ENCODE assay signal across 8 cellular contexts in genomic region chr10:94546058-94546595, GRCh38. TPM values are rescaled to one million over a fixed set of nuclear protein-coding genes. Genes with fewer than 3 reads are reported as not detected.
DNase-seq lines count a peak whose midpoint lies in the region; ATAC-seq, FAIRE-seq and TF ChIP-seq lines count a peak whose summit lies in the region.

No MANE protein-coding gene starts in this region.

- H3K4me3 ChIP-seq in AG09309 (ENCODE audit: control insufficient read depth, low read depth, low read length) (peak overlapping the region; percentile 91), ectodermal cell (ENCODE audit: insufficient read depth, low read depth, low read length) (peak overlapping the region; percentile 89), aorta (ENCODE audit: low read length in 2 of 2) (peak overlapping the region; percentile 61 to 84)

- H3K27ac ChIP-seq in ectodermal cell (ENCODE audit: insufficient read depth, low read depth, low read length, poor library complexity, severe bottlenecking) (peak overlapping the region; percentile 47), aorta (ENCODE audit: low read depth in 1 of 2, low read length in 2 of 2) (no peak overlapping the region)

- ATAC-seq in HG03139 (IDR thresholded peaks at IDR 0.05; ENCODE audit: unreplicated experiment) (peak; percentile 11), aorta (ENCODE audit: low FRiP score) (peak; percentile 12)

- DNase-seq in AG09309 (ENCODE audit: low read depth), result no peak
- no peak for DNase-seq in GM18507 (ENCODE audit: extremely low spot score, insufficient read length, low read depth)
- DNase-seq in RPMI8226, result peak; percentile 30
- DNase-seq in medulla oblongata (ENCODE audit: extremely low spot score), result peak; percentile 11
- no peak for DNase-seq in aorta
- no peak for DNase-seq in stimulated activated CD8-positive, alpha-beta memory T cell treated with anti-CD3 and anti-CD28 coated beads, Interleukin-4, amount 100 ng/mL, for 48 hours

- H3K36me3 ChIP-seq in ectodermal cell (ENCODE audit: control insufficient read depth, insufficient read depth, low read length), result no peaks in the 10 kb centered on the region
- no peaks in the 10 kb centered on the region for H3K36me3 ChIP-seq in aorta (ENCODE audit: control insufficient read depth in 1 of 2, insufficient read depth in 2 of 2, low read length in 1 of 2)

- no peak for TF ChIP-seq CTCF in AG09309 (IDR thresholded peaks at IDR 0.05; ENCODE audit: control insufficient read depth, insufficient read depth, low read depth, low read length, missing control alignments)

- H3K9me3 ChIP-seq in ectodermal cell (ENCODE audit: control insufficient read depth, low read length) (no peaks in the 10 kb centered on the region), aorta (ENCODE audit: control insufficient read depth, low read length) (no peaks in the 10 kb centered on the region)

- no peaks in the 10 kb centered on the region for H3K27me3 ChIP-seq in ectodermal cell (ENCODE audit: control insufficient read depth, insufficient read depth, low read length, poor library complexity, severe bottlenecking)
- no peaks in the 10 kb centered on the region for H3K27me3 ChIP-seq in aorta (ENCODE audit: control insufficient read depth in 1 of 2, insufficient read depth in 2 of 2, low read length in 1 of 2)

- intact Hi-C loops in aorta (cut with DNase I), result no loop called here

- WGBS in ectodermal cell, 2 experiments, result 0% methylated on average over 21 of the region's 21 CpGs
- WGBS in aorta, 2 donors, result 0 to 1% methylated on average over 21 of the region's 21 CpGs

- peak; percentile 63 for FAIRE-seq in GM18507 (lab: Jason Lieb, UNC)

- H3K4me1 ChIP-seq in ectodermal cell (ENCODE audit: control insufficient read depth, insufficient read depth, low read length) (peaks cover 6% of the 10 kb centered on the region), aorta (ENCODE audit: control insufficient read depth in 1 of 2, insufficient read depth in 2 of 2, low read length in 2 of 2) (peaks cover 0 to 3% of the 10 kb centered on the region in 2 donors)

RNA-seq across cellular contexts. Expression of gene HELLS, which starts 0.5 kb away (rescaled TPM):
- polyA plus RNA-seq in ectodermal cell (2013, experiment 1 of 4), result 117 TPM
- 136 TPM for polyA plus RNA-seq in ectodermal cell (2013, experiment 2 of 4)
- 64.8 TPM for polyA plus RNA-seq in ectodermal cell (2013, experiment 3 of 4)
- polyA plus RNA-seq in ectodermal cell (2013, experiment 4 of 4), result 64.4 TPM
- total RNA-seq in aorta, result 10 to 100 TPM in 1 of 2 donors, 1 to 10 TPM in 1; 3.7 to 10.8 TPM
- 1 to 10 TPM in 1 of 2 donors, under 1 TPM in 1; 0.88 to 1.1 TPM for polyA plus RNA-seq in aorta

Comparison
In these comparisons a context has a peak if more than half of its experiments do, and no peak if none do; other contexts are left out.
1. DNase-seq: peak in RPMI8226 (single experiment) and medulla oblongata (single experiment); none in AG09309 (single experiment), GM18507 (single experiment), aorta (0 of 2) and stimulated activated CD8-positive, alpha-beta memory T cell treated with anti-CD3 and anti-CD28 coated beads, Interleukin-4, amount 100 ng/mL, for 48 hours (single experiment).
2. Peak in every context shown above with its lines, with median percentiles within 50 percentile points of each other: H3K4me3 ChIP-seq.